22 cellular contexts compared by ENCODE assay signal in the genomic region with DNA sequence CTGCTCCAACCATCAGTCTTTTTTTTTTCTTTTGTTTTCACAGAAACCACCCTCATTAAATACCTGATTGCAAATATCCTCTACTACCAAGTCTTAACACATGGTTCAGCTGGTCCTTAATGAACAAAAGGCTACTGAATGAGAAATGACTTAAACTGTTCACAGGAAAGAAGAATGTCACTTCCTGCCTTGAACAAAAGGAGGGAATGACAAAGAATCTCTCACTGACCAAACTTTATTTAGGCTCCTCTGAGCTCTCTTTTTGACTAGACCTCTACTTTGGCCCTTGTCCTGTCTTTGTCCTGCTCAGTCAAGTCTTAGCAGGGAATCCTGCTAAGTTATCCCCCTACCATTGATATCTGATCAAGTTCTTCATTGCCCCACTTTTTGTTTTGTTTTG. TPM values are rescaled to one million over a fixed set of nuclear protein-coding genes. Genes with fewer than 3 reads are reported as not detected.
DNase-seq lines count a peak whose midpoint lies in the region; ATAC-seq and TF ChIP-seq lines count a peak whose summit lies in the region.
"Had no signal": no experiment of that assay in that cellular context is flagged by ENCODE, and none has a peak within 500 bp of the region (broad histone marks: within the 10 kb centered on the region; RNA-seq: fewer than 3 reads in every experiment).

No MANE protein-coding gene starts in this region.

- peak overlapping the region in 1 of 4 donors; percentile 12 for H3K4me3 Mint-ChIP-seq in CD4-positive, CD25-positive, alpha-beta regulatory T cell
- peak overlapping the region in 1 of 7 donors; percentile 4 for H3K4me3 Mint-ChIP-seq in CD8-positive, alpha-beta memory T cell
- H3K4me3 Mint-ChIP-seq in activated CD8-positive, alpha-beta T cell treated with anti-CD3 and anti-CD28 coated beads, Interleukin-2, amount 10 ng/mL, durations not matched to agents 7 days and 5 days = no peak overlapping the region
- no peak overlapping the region for H3K4me3 Mint-ChIP-seq in endodermal cell

- no peak overlapping the region for H3K4me3 ChIP-seq in CD4-positive, CD25-positive, alpha-beta regulatory T cell (ENCODE audit: low read depth, low read length)
- H3K4me3 ChIP-seq in CD8-positive, alpha-beta memory T cell (ENCODE audit: low read length) = no peak overlapping the region
- no peak overlapping the region for H3K4me3 ChIP-seq in endodermal cell (ENCODE audit: low read length)
- H3K4me3 ChIP-seq in MG63 = no peak overlapping the region
- H3K4me3 ChIP-seq: lower lobe of right lung, sigmoid colon, SJCRH30, tibial nerve had no signal

- peaks cover 6 to 32% (median 14%) of the 10 kb centered on the region in 4 donors for H3K4me1 Mint-ChIP-seq in CD4-positive, CD25-positive, alpha-beta regulatory T cell
- peaks cover 11 to 35% (median 28%) of the 10 kb centered on the region in 3 donors for H3K4me1 Mint-ChIP-seq in CD8-positive, alpha-beta memory T cell
- H3K4me1 Mint-ChIP-seq in activated CD8-positive, alpha-beta T cell treated with anti-CD3 and anti-CD28 coated beads, Interleukin-2, amount 10 ng/mL, durations not matched to agents 7 days and 5 days (ENCODE audit: low read depth) = peaks cover 21% of the 10 kb centered on the region
- H3K4me1 Mint-ChIP-seq in endodermal cell = peaks cover 8% of the 10 kb centered on the region

- H3K36me3 Mint-ChIP-seq in CD4-positive, CD25-positive, alpha-beta regulatory T cell = no peaks in the 10 kb centered on the region
- peaks cover 0 to 19% (median 0%) of the 10 kb centered on the region in 3 donors for H3K36me3 Mint-ChIP-seq in CD8-positive, alpha-beta memory T cell
- peaks cover 14% of the 10 kb centered on the region for H3K36me3 Mint-ChIP-seq in activated CD8-positive, alpha-beta T cell treated with anti-CD3 and anti-CD28 coated beads, Interleukin-2, amount 10 ng/mL, durations not matched to agents 7 days and 5 days (ENCODE audit: low read depth)
- H3K36me3 Mint-ChIP-seq in endodermal cell (ENCODE audit: low read depth) = no peaks in the 10 kb centered on the region

- H3K27ac Mint-ChIP-seq in CD4-positive, CD25-positive, alpha-beta regulatory T cell = peak overlapping the region in 2 of 3 donors; percentile 1 to 57
- H3K27ac Mint-ChIP-seq in CD8-positive, alpha-beta memory T cell = peak overlapping the region in 6 of 8 donors; percentile 37 to 80 (median 70)
- H3K27ac Mint-ChIP-seq in activated CD8-positive, alpha-beta T cell treated with anti-CD3 and anti-CD28 coated beads, Interleukin-2, amount 10 ng/mL, durations not matched to agents 7 days and 5 days = peak overlapping the region; percentile 45
- peak overlapping the region; percentile 2 for H3K27ac Mint-ChIP-seq in endodermal cell

- no peaks in the 10 kb centered on the region for H3K27me3 Mint-ChIP-seq in CD4-positive, CD25-positive, alpha-beta regulatory T cell
- H3K27me3 Mint-ChIP-seq in CD8-positive, alpha-beta memory T cell = peaks cover 0 to 7% of the 10 kb centered on the region in 2 donors
- H3K27me3 Mint-ChIP-seq in activated CD8-positive, alpha-beta T cell treated with anti-CD3 and anti-CD28 coated beads, Interleukin-2, amount 10 ng/mL, durations not matched to agents 7 days and 5 days (ENCODE audit: low read depth) = no peaks in the 10 kb centered on the region
- H3K27me3 Mint-ChIP-seq in endodermal cell (ENCODE audit: insufficient read depth) = no peaks in the 10 kb centered on the region

- DNase-seq in CD4-positive, CD25-positive, alpha-beta regulatory T cell = no peak
- DNase-seq in CD8-positive, alpha-beta memory T cell = no peak
- no peak for DNase-seq in activated CD8-positive, alpha-beta T cell treated with anti-CD3 and anti-CD28 coated beads, Interleukin-2, amount 10 ng/mL, durations not matched to agents 7 days and 5 days
- DNase-seq in endodermal cell = no peak
- DNase-seq in T-helper 1 cell = no peak
- no peak for DNase-seq in RWPE1 (ENCODE audit: low spot score)
- DNase-seq in MG63 = no peak
- DNase-seq: activated CD8-positive, alpha-beta memory T cell treated with anti-CD3 and anti-CD28 coated beads, Interleukin-2, amount 50 U/mL, for 48 hours; Caco-2; erythroblast; foreskin melanocyte; hypothalamus; lower lobe of right lung; NCI-H1417 treated with DMSO at 0.1 percent for 48 hours; NCI-H69; sigmoid colon; SJCRH30; stimulated activated naive CD4-positive, alpha-beta T cell; T-helper 9 cell had no signal

- no peaks in the 10 kb centered on the region for H3K9me3 Mint-ChIP-seq in CD4-positive, CD25-positive, alpha-beta regulatory T cell
- H3K9me3 Mint-ChIP-seq in CD8-positive, alpha-beta memory T cell = no peaks in the 10 kb centered on the region
- H3K9me3 Mint-ChIP-seq in activated CD8-positive, alpha-beta T cell treated with anti-CD3 and anti-CD28 coated beads, Interleukin-2, amount 10 ng/mL, durations not matched to agents 7 days and 5 days (ENCODE audit: insufficient read depth) = no peaks in the 10 kb centered on the region
- H3K9me3 Mint-ChIP-seq in endodermal cell = peaks cover 47% of the 10 kb centered on the region

- no peaks in the 10 kb centered on the region for H3K27me3 ChIP-seq in CD4-positive, CD25-positive, alpha-beta regulatory T cell (ENCODE audit: control insufficient read depth, insufficient read depth, low read length)
- H3K27me3 ChIP-seq in CD8-positive, alpha-beta memory T cell (ENCODE audit: insufficient read depth, low read length, poor library complexity, severe bottlenecking) = no peaks in the 10 kb centered on the region
- no peaks in the 10 kb centered on the region for H3K27me3 ChIP-seq in endodermal cell (ENCODE audit: control insufficient read depth, insufficient read depth, low read length, poor library complexity, severe bottlenecking)
- no peaks in the 10 kb centered on the region for H3K27me3 ChIP-seq in MG63
- H3K27me3 ChIP-seq: sigmoid colon, SJCRH30, tibial nerve had no signal

- no peak for ATAC-seq in CD4-positive, CD25-positive, alpha-beta regulatory T cell (ENCODE audit: low read depth in 2 of 2)
- ATAC-seq in activated CD8-positive, alpha-beta T cell treated with anti-CD3 and anti-CD28 coated beads, Interleukin-2, amount 10 ng/mL, durations not matched to agents 7 days and 5 days = no peak
- ATAC-seq: activated CD4-positive, CD25-positive, alpha-beta regulatory T cell treated with anti-CD3 and anti-CD28 coated beads, Interleukin-2, amount 50 U/mL, for 24 hours; lower lobe of right lung had no signal

- H3K4me1 ChIP-seq in CD4-positive, CD25-positive, alpha-beta regulatory T cell (ENCODE audit: control insufficient read depth, insufficient read depth, low read length, poor library complexity, severe bottlenecking) = peaks cover 4% of the 10 kb centered on the region
- peaks cover 5% of the 10 kb centered on the region for H3K4me1 ChIP-seq in CD8-positive, alpha-beta memory T cell (ENCODE audit: insufficient read depth, low read length)
- H3K4me1 ChIP-seq in endodermal cell (ENCODE audit: control insufficient read depth, insufficient read depth, low read length) = no peaks in the 10 kb centered on the region
- H3K4me1 ChIP-seq: Caco-2, lower lobe of right lung, sigmoid colon, SJCRH30, tibial nerve had no signal

- no peak overlapping the region for H3K9ac ChIP-seq in endodermal cell (ENCODE audit: extremely low read depth, low read length, poor library complexity, severe bottlenecking)

- CTCF ChIA-PET in CD8-positive, alpha-beta memory T cell (lab: Charles Lee) = no interaction called here
- CTCF ChIA-PET in activated CD8-positive, alpha-beta T cell treated with anti-CD3 and anti-CD28 coated beads, Interleukin-2, amount 10 ng/mL, durations not matched to agents 7 days and 5 days (lab: Charles Lee) = no interaction called here
- CTCF ChIA-PET in RWPE1 (lab: Yijun Ruan, JAX) = no interaction called here

- POLR2A ChIA-PET in CD8-positive, alpha-beta memory T cell (lab: Charles Lee) = no interaction called here
- POLR2A ChIA-PET in activated CD8-positive, alpha-beta T cell treated with anti-CD3 and anti-CD28 coated beads, Interleukin-2, amount 10 ng/mL, durations not matched to agents 7 days and 5 days (lab: Charles Lee) = no interaction called here
- POLR2A ChIA-PET in RWPE1 (lab: Yijun Ruan, JAX; ENCODE audit: low non-redundant PET) = no interaction called here

- TF ChIP-seq CTCF in endodermal cell (conservative IDR thresholded peaks at IDR 0.05) (no peak), RWPE1 (conservative IDR thresholded peaks at IDR 0.05; ENCODE audit: low read depth) (no peak)

- H3K27ac ChIP-seq in CD4-positive, CD25-positive, alpha-beta regulatory T cell (ENCODE audit: insufficient read depth, low read length, poor library complexity, severe bottlenecking) = no peak overlapping the region
- H3K27ac ChIP-seq in CD8-positive, alpha-beta memory T cell (ENCODE audit: low read depth, low read length) = no peak overlapping the region
- H3K27ac ChIP-seq in endodermal cell (ENCODE audit: low read depth, low read length) = no peak overlapping the region
- no peak overlapping the region for H3K27ac ChIP-seq in RWPE1
- H3K27ac ChIP-seq: lower lobe of right lung, sigmoid colon, SJCRH30, tibial nerve had no signal

- H3K9me3 ChIP-seq in CD4-positive, CD25-positive, alpha-beta regulatory T cell (ENCODE audit: control insufficient read depth in 2 of 2, low read length in 2 of 2) = no peaks in the 10 kb centered on the region
- H3K9me3 ChIP-seq in CD8-positive, alpha-beta memory T cell (ENCODE audit: low read length) = no peaks in the 10 kb centered on the region
- H3K9me3 ChIP-seq in endodermal cell (ENCODE audit: control insufficient read depth, low read length) (no peaks in the 10 kb centered on the region), MG63 (no peaks in the 10 kb centered on the region)
- H3K9me3 ChIP-seq: Caco-2, lower lobe of right lung, sigmoid colon, SJCRH30, tibial nerve had no signal

- H3K36me3 ChIP-seq in CD4-positive, CD25-positive, alpha-beta regulatory T cell (ENCODE audit: control insufficient read depth, insufficient read depth, low read length) = no peaks in the 10 kb centered on the region
- H3K36me3 ChIP-seq in CD8-positive, alpha-beta memory T cell (ENCODE audit: insufficient read depth, low read length) = no peaks in the 10 kb centered on the region
- H3K36me3 ChIP-seq in endodermal cell (ENCODE audit: control insufficient read depth, insufficient read depth, low read length) (no peaks in the 10 kb centered on the region), MG63 (no peaks in the 10 kb centered on the region)
- H3K36me3 ChIP-seq: lower lobe of right lung, sigmoid colon, SJCRH30, tibial nerve had no signal

RNA-seq across cellular contexts. Expression of a gene that starts 31.8 kb away (rescaled TPM):
- not detected for total RNA-seq in CD4-positive, CD25-positive, alpha-beta regulatory T cell
- not detected for polyA plus RNA-seq in CD4-positive, CD25-positive, alpha-beta regulatory T cell
- total RNA-seq in CD8-positive, alpha-beta memory T cell = not detected
- not detected for polyA plus RNA-seq in CD8-positive, alpha-beta memory T cell
- not detected for total RNA-seq in activated CD8-positive, alpha-beta T cell treated with anti-CD3 and anti-CD28 coated beads, Interleukin-2, amount 10 ng/mL, durations not matched to agents 7 days and 5 days
- 1 to 10 TPM in 1 of 2 donors, under 1 TPM in 1; 0.91 to 1.4 TPM for total RNA-seq in endodermal cell
- polyA plus RNA-seq in endodermal cell (2013, experiment 1 of 2) = 0.36 TPM
- 0.37 TPM for polyA plus RNA-seq in endodermal cell (2013, experiment 2 of 2)
- not detected in 2 replicates for total RNA-seq in MG63 (2014; rRNA removed; shearing (Covaris generic); ENCODE audit: low replicate concordance)
- total RNA-seq: sigmoid colon had no signal
- polyA plus RNA-seq: keratinocyte had no signal

RNA-seq across cellular contexts. Expression of a gene that starts 46.6 kb away (rescaled TPM):
- total RNA-seq in CD4-positive, CD25-positive, alpha-beta regulatory T cell = 4.4 TPM
- polyA plus RNA-seq in CD4-positive, CD25-positive, alpha-beta regulatory T cell = under 1 TPM in 1 of 4 donors, not detected in 3; 0.05 TPM
- under 1 TPM; 0.46 to 0.69 TPM for total RNA-seq in CD8-positive, alpha-beta memory T cell
- 0.16 TPM for polyA plus RNA-seq in CD8-positive, alpha-beta memory T cell
- under 1 TPM; 0.74 to 0.83 TPM for total RNA-seq in activated CD8-positive, alpha-beta T cell treated with anti-CD3 and anti-CD28 coated beads, Interleukin-2, amount 10 ng/mL, durations not matched to agents 7 days and 5 days
- total RNA-seq in endodermal cell = 1 to 10 TPM; 1.3 to 3.0 TPM
- polyA plus RNA-seq in endodermal cell (2013, experiment 1 of 2) = 22.8 TPM
- 22.0 TPM for polyA plus RNA-seq in endodermal cell (2013, experiment 2 of 2)
- 0.07 and 0.10 TPM in 2 replicates for total RNA-seq in MG63 (2014; rRNA removed; shearing (Covaris generic); ENCODE audit: low replicate concordance)

Comparison
In these comparisons a context has a peak if more than half of its experiments do, and no peak if none do; other contexts are left out.
1. H3K27ac Mint-ChIP-seq: peak in every context shown above with its lines; median percentile 70 in CD8-positive, alpha-beta memory T cell; 45 in activated CD8-positive, alpha-beta T cell treated with anti-CD3 and anti-CD28 coated beads, Interleukin-2, amount 10 ng/mL, durations not matched to agents 7 days and 5 days; 29 in CD4-positive, CD25-positive, alpha-beta regulatory T cell; 2 in endodermal cell.